In the genomic region with DNA sequence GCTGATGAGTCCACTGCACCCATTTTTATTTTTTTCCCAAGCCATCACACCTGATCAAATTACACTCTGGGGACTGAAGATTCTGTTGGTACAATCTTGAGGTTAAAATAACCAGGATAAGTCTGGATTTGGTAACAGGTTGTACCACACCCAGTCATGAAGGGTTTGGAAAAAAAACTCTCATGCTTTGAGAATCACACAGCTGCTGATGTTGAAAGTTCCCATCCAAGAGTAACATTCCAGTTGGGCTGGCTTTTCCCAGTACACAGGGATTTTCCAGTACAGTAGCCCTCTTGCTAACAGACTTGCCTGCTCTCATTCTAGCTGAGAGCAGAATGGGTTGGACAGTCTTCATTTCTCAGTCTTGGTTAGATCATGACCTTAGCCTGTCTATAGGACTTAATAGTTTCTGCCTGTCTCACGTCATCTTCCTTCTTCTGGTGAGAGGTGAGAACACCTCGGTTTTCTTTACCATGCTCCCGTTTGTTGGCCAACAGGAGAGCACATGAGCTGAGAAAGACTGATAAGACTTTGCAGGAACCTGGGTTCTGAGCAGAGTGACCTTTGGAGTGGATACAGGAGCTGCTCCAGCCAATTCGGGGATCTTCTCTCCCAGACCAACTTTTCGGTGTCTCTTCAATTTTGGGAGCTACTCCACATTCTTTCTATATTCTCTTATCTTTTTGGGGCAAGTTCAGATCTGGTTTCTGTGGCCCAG, we compare ENCODE assay signal across 1 cellular context.
TF ChIP-seq lines count a peak whose summit lies in the region.

No MANE protein-coding gene starts in this region.

TF ChIP-seq in SK-N-SH, 30 proteins besides CTCF, POLR2A, EP300 and RAD21 (continued from another document):
- TF ChIP-seq REST (IDR thresholded peaks at IDR 0.05; ENCODE audit: low read depth, low read length) (no peak), GATA2 (CRISPR knock-in tag; IDR thresholded peaks at IDR 0.05) (no peak), FOXM1 (IDR thresholded peaks at IDR 0.05; ENCODE audit: low read depth) (no peak), RXRA (IDR thresholded peaks at IDR 0.05; ENCODE audit: borderline replicate concordance, low read depth) (no peak), JUND (IDR thresholded peaks at IDR 0.05) (no peak), FOSL2 (IDR thresholded peaks at IDR 0.05; ENCODE audit: borderline replicate concordance, low read depth) (no peak), USF1 (IDR thresholded peaks at IDR 0.05; ENCODE audit: borderline replicate concordance, low read depth) (no peak), POLR2AphosphoS5 (IDR thresholded peaks at IDR 0.05; ENCODE audit: low read depth, low read length) (no peak), NRF1 (IDR thresholded peaks at IDR 0.05; ENCODE audit: low read depth, low read length) (no peak), NFIC (IDR thresholded peaks at IDR 0.05; ENCODE audit: borderline replicate concordance) (no peak), TCF12 (IDR thresholded peaks at IDR 0.05) (no peak), ELF1 (IDR thresholded peaks at IDR 0.05) (no peak), ZBTB33 (IDR thresholded peaks at IDR 0.05; ENCODE audit: borderline replicate concordance, low read depth) (no peak)
